8 cellular contexts compared by ENCODE assay signal in genomic region chr14:64337901-64338615, GRCh38. TPM values are rescaled to one million over a fixed set of nuclear protein-coding genes. Genes with fewer than 3 reads are reported as not detected.
DNase-seq lines count a peak whose midpoint lies in the region; ATAC-seq and TF ChIP-seq lines count a peak whose summit lies in the region.

No MANE protein-coding gene starts in this region.

- peak; percentile 23 for ATAC-seq in GM18870 (IDR thresholded peaks at IDR 0.05; ENCODE audit: unreplicated experiment)
- ATAC-seq in HG03066 (IDR thresholded peaks at IDR 0.05; ENCODE audit: low read depth, unreplicated experiment) = peak; percentile 52

- H3K4me3 ChIP-seq in epithelial cell of proximal tubule (ENCODE audit: low read depth, low read length) = peak overlapping the region; percentile 94

- TF ChIP-seq CTCF in epithelial cell of proximal tubule (conservative IDR thresholded peaks at IDR 0.05; ENCODE audit: low read depth, low read length) = peak; percentile 8

- peak overlapping the region; percentile 56 for H3K27ac ChIP-seq in temporal lobe (ENCODE audit: low read depth, low read length)

- DNase-seq in CMK (ENCODE audit: low read depth) = peak; percentile 20
- DNase-seq in NCI-H2029 treated with DMSO at 0.1 percent for 48 hours (lab: John Stamatoyannopoulos, UW) = peak; percentile 9
- DNase-seq in UCSD-AML1 (lab: John Stamatoyannopoulos, UW; ENCODE audit: unreplicated experiment) = peak; percentile 70
- no peak for DNase-seq in epithelial cell of proximal tubule (ENCODE audit: low read depth)
- DNase-seq in middle frontal gyrus (ENCODE audit: extremely low spot score, low spot score) = peak; percentile 12

RNA-seq across cellular contexts. Expression of gene ESR2, which starts 43.9 kb away (rescaled TPM):
- total RNA-seq in epithelial cell of proximal tubule (under 0.01 and 0.06 TPM in 2 replicates), temporal lobe (0.98 TPM)

RNA-seq across cellular contexts. Expression of gene MTHFD1, which starts 50.1 kb away (rescaled TPM):
- 42.1 and 122 TPM in 2 replicates for total RNA-seq in epithelial cell of proximal tubule
- total RNA-seq in temporal lobe = 28.0 TPM
